Comparison of ENCODE assay signal across 16 cellular contexts in genomic region chr3:81452406-81452805, GRCh38.
"Had no signal": no experiment of that assay in that cellular context is flagged by ENCODE, and none has a peak within 500 bp of the region (broad histone marks: within the 10 kb centered on the region; RNA-seq: fewer than 3 reads in every experiment).

No MANE protein-coding gene starts in this region.

- DNase-seq: activated CD4-positive, alpha-beta T cell treated with anti-CD3 and anti-CD28 coated beads for 48 hours; activated CD8-positive, alpha-beta memory T cell treated with anti-CD3 and anti-CD28 coated beads, Interleukin-2, amount 50 U/mL, for 48 hours; activated CD8-positive, alpha-beta T cell treated with anti-CD3 and anti-CD28 coated beads, Interleukin-2, amount 10 ng/mL, durations not matched to agents 7 days and 5 days; activated naive CD4-positive, alpha-beta T cell treated with Interleukin-2 at 50 U/mL for 16 hours; activated naive CD8-positive, alpha-beta T cell treated with anti-CD3 and anti-CD28 coated beads, Interleukin-2, amount 50 U/mL, for 24 hours; dermis blood vessel endothelial cell; endodermal cell; left colon; naive thymus-derived CD4-positive, alpha-beta T cell; posterior cingulate gyrus had no signal

- H3K4me2 ChIP-seq: smooth muscle cell had no signal

- ATAC-seq: activated CD8-positive, alpha-beta T cell treated with anti-CD3 and anti-CD28 coated beads, Interleukin-2, amount 10 ng/mL, durations not matched to agents 7 days and 5 days; activated naive CD8-positive, alpha-beta T cell treated with anti-CD3 and anti-CD28 coated beads, Interleukin-2, amount 50 U/mL, for 24 hours; esophagus mucosa; left colon; naive thymus-derived CD4-positive, alpha-beta T cell had no signal

- H3K9me3 ChIP-seq: tibial nerve, vagina had no signal

- H3K4me1 ChIP-seq: foreskin keratinocyte, tibial nerve, vagina had no signal

- H3K4me3 ChIP-seq: right atrium auricular region, smooth muscle cell, tibial nerve, vagina had no signal

- H3K36me3 ChIP-seq: right atrium auricular region, tibial nerve, vagina had no signal

- H3K27me3 ChIP-seq: foreskin keratinocyte, right atrium auricular region, tibial nerve, vagina had no signal

- H3K27ac ChIP-seq: foreskin keratinocyte, tibial nerve, vagina had no signal
